10 cellular contexts compared by ENCODE assay signal in genomic region chr6:34358389-34358906, GRCh38.
DNase-seq lines count a peak whose midpoint lies in the region; ATAC-seq and TF ChIP-seq lines count a peak whose summit lies in the region.
"Had no signal": no experiment of that assay in that cellular context is flagged by ENCODE, and none has a peak within 500 bp of the region (broad histone marks: within the 10 kb centered on the region; RNA-seq: fewer than 3 reads in every experiment).

No MANE protein-coding gene starts in this region.

- H3F3A ChIP-seq in Loucy (ENCODE audit: low read depth), result 0 out of 2 replicates have a peak, but pooled peaks cover 4% of the 10 kb centered on the region

- H2AFZ ChIP-seq in Loucy (ENCODE audit: low read length), result no peak overlapping the region

- H3K27me3 ChIP-seq in Loucy (ENCODE audit: insufficient read depth, low read length, poor library complexity, severe bottlenecking), result no peaks in the 10 kb centered on the region

- peaks cover 92% of the 10 kb centered on the region for H3K79me2 ChIP-seq in Loucy (ENCODE audit: insufficient read depth, low read length)

- H3K36me3 ChIP-seq in Loucy (ENCODE audit: insufficient read depth, low read length), result no peaks in the 10 kb centered on the region

- TF ChIP-seq CTCF in Loucy (conservative IDR thresholded peaks at IDR 0.05; ENCODE audit: low read length), result no peak

- H3K4me1 ChIP-seq in Loucy (ENCODE audit: insufficient read depth, low read length, poor library complexity, severe bottlenecking), result peaks cover 32% of the 10 kb centered on the region

- H4K20me1 ChIP-seq in Loucy (ENCODE audit: insufficient read depth, low read length, poor library complexity, severe bottlenecking), result peaks cover 44% of the 10 kb centered on the region

- H3K9me2 ChIP-seq in Loucy (replicated peaks; ENCODE audit: low read depth, low read length), result no peaks in the 10 kb centered on the region

- no peaks in the 10 kb centered on the region for H3K9me3 ChIP-seq in Loucy (ENCODE audit: insufficient read depth, low read depth, low read length)

- DNase-seq in DMS 273 (lab: John Stamatoyannopoulos, UW; ENCODE audit: unreplicated experiment) (peak; percentile 95), iPS-NIHi11 (ENCODE audit: low spot score) (peak; percentile 36), medulla oblongata (ENCODE audit: extremely low spot score) (no peak), NAMALWA (ENCODE audit: low spot score) (no peak)
- DNase-seq: activated naive CD4-positive, alpha-beta T cell treated with anti-CD3 and anti-CD28 coated beads, Interleukin-2, amount 10 ng/mL, durations not matched to agents 7 days and 5 days; NCI-H774 had no signal

- no peak overlapping the region for H3K4me3 ChIP-seq in Loucy (ENCODE audit: low read length, poor library complexity, severe bottlenecking)

- peak; percentile 92 for ATAC-seq in SK-N-SH treated with all-trans-retinoic acid at 6 μM for 48 hours
- no peak for ATAC-seq in HG03565 (IDR thresholded peaks at IDR 0.05; ENCODE audit: unreplicated experiment)
- no peak for ATAC-seq in GM19452 (IDR thresholded peaks at IDR 0.05; ENCODE audit: unreplicated experiment)

- H3K9ac ChIP-seq in Loucy (ENCODE audit: low read depth, low read length, poor library complexity, severe bottlenecking), result no peak overlapping the region

- H3K4me2 ChIP-seq in Loucy (ENCODE audit: low read depth, low read length, poor library complexity, severe bottlenecking), result peak overlapping the region; percentile 23

TF ChIP-seq in SK-N-SH treated with all-trans-retinoic acid at 6 μM for 48 hours, 23 proteins besides CTCF, POLR2A, EP300 and RAD21:
- TF ChIP-seq PATZ1 (CRISPR knock-in tag; IDR thresholded peaks at IDR 0.05; ENCODE audit: borderline replicate concordance) (no peak), ZNF70 (CRISPR knock-in tag; IDR thresholded peaks at IDR 0.05) (no peak), PPARA (CRISPR knock-in tag; IDR thresholded peaks at IDR 0.05; ENCODE audit: borderline replicate concordance) (no peak)

Comparison
In these comparisons a context has a peak if more than half of its experiments do, and no peak if none do; other contexts are left out.
1. DNase-seq: peak in DMS 273 (single experiment) and iPS-NIHi11 (single experiment); none in medulla oblongata (single experiment) and NAMALWA (single experiment).